Comparison of ENCODE assay signal across 31 cellular contexts in genomic region chr3:46901061-46901460, GRCh38. TPM values are rescaled to one million over a fixed set of nuclear protein-coding genes. Genes with fewer than 3 reads are reported as not detected.
"Had no signal": no experiment of that assay in that cellular context is flagged by ENCODE, and none has a peak within 500 bp of the region (broad histone marks: within the 10 kb centered on the region; RNA-seq: fewer than 3 reads in every experiment).

No MANE protein-coding gene starts in this region.

- DNase-seq: colonic mucosa; effector CD8-positive, alpha-beta T cell; endodermal cell; foreskin fibroblast; gastrocnemius medialis; head of caudate nucleus; mesenchymal stem cell; naive B cell; retina; stimulated activated CD4-positive, alpha-beta T cell treated with anti-CD3 and anti-CD28 coated beads, Interleukin-2, amount 100 ng/mL, for 24 hours; stimulated activated CD4-positive, alpha-beta T cell treated with anti-CD3 and anti-CD28 coated beads, Interleukin-4, amount 100 ng/mL, for 24 hours; stimulated activated naive CD8-positive, alpha-beta T cell treated with anti-CD3 and anti-CD28 coated beads, Interleukin-15, Interleukin-2, amounts not matched to agents 100 U/mL and 50 U/mL, for 24 hours; substantia nigra; testis had no signal

- H3K27ac ChIP-seq: colonic mucosa, epithelial cell of prostate, gastrocnemius medialis, left lung, testis had no signal

- H3K27me3 Mint-ChIP-seq: type B pancreatic cell had no signal

- H3K4me1 ChIP-seq: colonic mucosa had no signal

- H3K9me3 Mint-ChIP-seq: dendritic cell treated with granulocyte-macrophage colony-stimulating factor and Interleukin-4, amounts not matched to agents 40 ng/mL and 50 ng/mL, for 4 days; endodermal cell; mesothelial cell of epicardium; naive B cell; natural killer cell treated with Interleukin-12 subunit alpha and Interleukin-12 subunit beta and Interleukin-15 and Interleukin-18, amount 100 ng/mL, for 72 hours; neural crest cell; stimulated activated effector memory CD8-positive, alpha-beta T cell treated with anti-CD3 and anti-CD28 coated beads, Interleukin-12 subunit alpha, Interleukin-12 subunit beta, amount 100 ng/mL, for 72 hours; type B pancreatic cell had no signal

- H3K36me3 Mint-ChIP-seq: mesothelial cell of epicardium; naive B cell; natural killer cell treated with Interleukin-12 subunit alpha and Interleukin-12 subunit beta and Interleukin-15 and Interleukin-18, amount 100 ng/mL, for 72 hours; stimulated activated effector memory CD8-positive, alpha-beta T cell treated with anti-CD3 and anti-CD28 coated beads, Interleukin-12 subunit alpha, Interleukin-12 subunit beta, amount 100 ng/mL, for 72 hours; type B pancreatic cell had no signal

- H3K9me3 ChIP-seq: colonic mucosa, gastrocnemius medialis, left lung, mucosa of descending colon, testis, tibial artery had no signal

- H3K4me3 Mint-ChIP-seq: dendritic cell treated with granulocyte-macrophage colony-stimulating factor and Interleukin-4, amounts not matched to agents 40 ng/mL and 50 ng/mL, for 4 days; endodermal cell; mesothelial cell of epicardium; natural killer cell treated with Interleukin-12 subunit alpha and Interleukin-12 subunit beta and Interleukin-15 and Interleukin-18, amount 100 ng/mL, for 72 hours; neural crest cell; stimulated activated effector memory CD8-positive, alpha-beta T cell treated with anti-CD3 and anti-CD28 coated beads, Interleukin-12 subunit alpha, Interleukin-12 subunit beta, amount 100 ng/mL, for 72 hours; type B pancreatic cell had no signal

- H3K4me2 ChIP-seq: smooth muscle cell had no signal

- H3K4me1 Mint-ChIP-seq: endodermal cell, mesothelial cell of epicardium, neural crest cell had no signal

- H3K4me3 ChIP-seq: colonic mucosa, gastrocnemius medialis, left lung, mucosa of descending colon, smooth muscle cell, testis, tibial artery had no signal

- FAIRE-seq: keratinocyte had no signal

- H3K27me3 ChIP-seq: gastrocnemius medialis, testis, tibial artery had no signal

- H3K36me3 ChIP-seq: colonic mucosa, gastrocnemius medialis, left lung had no signal

- H3K27ac Mint-ChIP-seq: dendritic cell treated with granulocyte-macrophage colony-stimulating factor and Interleukin-4, amounts not matched to agents 40 ng/mL and 50 ng/mL, for 4 days; endodermal cell; natural killer cell treated with Interleukin-12 subunit alpha and Interleukin-12 subunit beta and Interleukin-15 and Interleukin-18, amount 100 ng/mL, for 72 hours; stimulated activated effector memory CD8-positive, alpha-beta T cell treated with anti-CD3 and anti-CD28 coated beads, Interleukin-12 subunit alpha, Interleukin-12 subunit beta, amount 100 ng/mL, for 72 hours; type B pancreatic cell had no signal

- ATAC-seq: esophagus mucosa; gastrocnemius medialis; left lung; mucosa of descending colon; natural killer cell treated with Interleukin-12 subunit alpha and Interleukin-12 subunit beta and Interleukin-15 and Interleukin-18, amount 100 ng/mL, for 72 hours; sciatic nerve; stimulated activated effector memory CD8-positive, alpha-beta T cell treated with anti-CD3 and anti-CD28 coated beads, Interleukin-12 subunit alpha, Interleukin-12 subunit beta, amount 100 ng/mL, for 72 hours; stimulated activated naive CD8-positive, alpha-beta T cell treated with anti-CD3 and anti-CD28 coated beads, Interleukin-15, Interleukin-2, amounts not matched to agents 100 U/mL and 50 U/mL, for 24 hours had no signal

RNA-seq across cellular contexts. Expression of gene PTH1R, which starts 23.5 kb away (rescaled TPM):
- total RNA-seq: glomerular endothelial cell; natural killer cell treated with Interleukin-12 subunit alpha and Interleukin-12 subunit beta and Interleukin-15 and Interleukin-18, amount 100 ng/mL, for 72 hours had no signal
- polyA plus RNA-seq: keratinocyte had no signal

RNA-seq across cellular contexts. Expression of gene MYL3, which starts 37.8 kb away (rescaled TPM):
- total RNA-seq: glomerular endothelial cell; lung microvascular endothelial cell; natural killer cell treated with Interleukin-12 subunit alpha and Interleukin-12 subunit beta and Interleukin-15 and Interleukin-18, amount 100 ng/mL, for 72 hours; neural crest cell; pulmonary artery endothelial cell had no signal
- polyA plus RNA-seq: keratinocyte had no signal
